ENCODE assay signal across 1 cellular context in the genomic region with DNA sequence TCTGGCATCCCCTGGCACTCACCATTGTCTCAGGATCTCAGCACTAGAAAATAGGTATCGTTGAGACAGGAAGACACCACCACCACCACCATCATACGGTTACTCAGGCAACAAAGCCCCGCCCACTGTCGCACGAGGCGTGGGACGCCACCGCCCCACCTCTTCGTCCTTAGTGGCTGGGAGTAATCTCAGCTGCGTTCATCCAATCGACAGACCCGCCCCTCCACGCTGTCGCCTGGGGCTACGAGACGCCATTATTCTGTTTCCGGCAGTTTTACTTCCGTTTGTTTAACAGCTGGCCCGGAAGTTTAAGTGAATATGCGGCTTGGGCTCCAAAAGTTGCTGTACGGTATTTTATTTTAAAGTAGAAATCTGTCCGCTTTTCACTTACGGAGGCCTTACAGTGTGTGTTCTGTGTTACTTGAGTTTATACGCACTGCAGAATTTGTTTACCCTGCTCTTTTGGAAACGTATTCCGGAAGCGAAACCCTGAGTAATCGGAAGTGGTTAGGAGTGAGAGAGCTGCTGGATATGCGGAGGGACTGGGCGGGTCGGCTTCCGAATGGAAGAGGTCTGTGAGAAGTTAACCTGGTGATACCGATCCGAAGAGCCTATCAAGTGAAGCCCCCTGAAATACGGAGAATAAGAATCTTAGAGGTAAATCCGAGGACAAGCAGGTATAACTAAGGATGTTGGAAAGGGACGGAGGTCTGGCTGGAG.
A peak's percentile ranks its signal among the peaks of the same experiment; 100 is the strongest.
TF ChIP-seq lines count a peak whose summit lies in the region.

A gene with protein sequence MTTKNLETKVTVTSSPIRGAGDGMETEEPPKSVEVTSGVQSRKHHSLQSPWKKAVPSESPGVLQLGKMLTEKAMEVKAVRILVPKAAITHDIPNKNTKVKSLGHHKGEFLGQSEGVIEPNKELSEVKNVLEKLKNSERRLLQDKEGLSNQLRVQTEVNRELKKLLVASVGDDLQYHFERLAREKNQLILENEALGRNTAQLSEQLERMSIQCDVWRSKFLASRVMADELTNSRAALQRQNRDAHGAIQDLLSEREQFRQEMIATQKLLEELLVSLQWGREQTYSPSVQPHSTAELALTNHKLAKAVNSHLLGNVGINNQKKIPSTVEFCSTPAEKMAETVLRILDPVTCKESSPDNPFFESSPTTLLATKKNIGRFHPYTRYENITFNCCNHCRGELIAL (plus strand): TSS at position 510 of the 720 bp plus-strand sequence. CDS start 1,328 bp downstream, outside the sequence.
Gene NME7, minus strand, starts transcription at position 112 of the 720 bp plus-strand sequence. Its CDS starts 87 bp downstream, at position 25.

TF ChIP-seq in HepG2, 621 proteins besides CTCF, POLR2A, EP300 and RAD21 (continued from another document and continues in another):
- TF ChIP-seq ARID4A (CRISPR knock-in tag; IDR thresholded peaks at IDR 0.05; ENCODE audit: borderline replicate concordance) (peak; percentile 94; the same call in 1 of the 2 replicates), HNRNPUL1 (IDR thresholded peaks at IDR 0.05; ENCODE audit: low read depth, low read length) (no peak), LCORL (IDR thresholded peaks at IDR 0.05) (no peak), LCORL (CRISPR knock-in tag; IDR thresholded peaks at IDR 0.05) (no peak), ZNF547 (CRISPR knock-in tag; IDR thresholded peaks at IDR 0.05) (peak; percentile 26; the same call in 1 of the 2 replicates), ZFP36 (IDR thresholded peaks at IDR 0.05; ENCODE audit: borderline replicate concordance, low read depth, low read length, partially characterized antibody) (no peak), ZNF101 (CRISPR knock-in tag; IDR thresholded peaks at IDR 0.05; ENCODE audit: borderline replicate concordance, low read depth) (no peak), EZH2 (conservative IDR thresholded peaks at IDR 0.05; ENCODE audit: low read depth, low read length) (no peak), MTERF4 (CRISPR knock-in tag; IDR thresholded peaks at IDR 0.05) (no peak), ISL2 (CRISPR knock-in tag; IDR thresholded peaks at IDR 0.05) (no peak), ZNF678 (CRISPR knock-in tag; IDR thresholded peaks at IDR 0.05) (no peak), CHD2 (IDR thresholded peaks at IDR 0.05; ENCODE audit: low read depth, low read length) (no peak; the same call in 1 of the 2 replicates), DR1 (CRISPR knock-in tag; IDR thresholded peaks at IDR 0.05) (no peak), PHF20 (CRISPR knock-in tag; IDR thresholded peaks at IDR 0.05) (peak; percentile 92), ZNF350 (CRISPR knock-in tag; IDR thresholded peaks at IDR 0.05; ENCODE audit: borderline replicate concordance, low read depth) (peak; percentile 63; the same call in 1 of the 2 replicates), KDM1A (CRISPR knock-in tag; IDR thresholded peaks at IDR 0.05) (no peak), ZNF839 (CRISPR knock-in tag; IDR thresholded peaks at IDR 0.05; ENCODE audit: borderline replicate concordance) (peak; percentile 100), ZNF253 (CRISPR knock-in tag; IDR thresholded peaks at IDR 0.05; ENCODE audit: borderline replicate concordance) (no peak), PCBP2 (optimal IDR thresholded peaks at IDR 0.05; ENCODE audit: low read depth, low read length, poor library complexity, severe bottlenecking) (no peak), ZNF280B (CRISPR knock-in tag; IDR thresholded peaks at IDR 0.05; ENCODE audit: borderline replicate concordance) (no peak), MTA3 (CRISPR knock-in tag; IDR thresholded peaks at IDR 0.05) (no peak), KLF6 (CRISPR knock-in tag; IDR thresholded peaks at IDR 0.05) (no peak; the same call in 1 of the 2 replicates), GLI4 (CRISPR knock-in tag; IDR thresholded peaks at IDR 0.05; ENCODE audit: borderline replicate concordance) (no peak), MAZ (IDR thresholded peaks at IDR 0.05; ENCODE audit: borderline replicate concordance, low read depth, low read length) (peak; percentile 29; the same call in 1 of the 2 replicates), MAZ (CRISPR knock-in tag; IDR thresholded peaks at IDR 0.05; ENCODE audit: low read depth) (no peak), KDM4B (CRISPR knock-in tag; IDR thresholded peaks at IDR 0.05) (0 out of 2 replicates have a peak, but pooled peaks have one; percentile 4), ZBED4 (CRISPR knock-in tag; IDR thresholded peaks at IDR 0.05; ENCODE audit: borderline replicate concordance) (no peak; the same call in 1 of the 2 replicates), ZNF124 (CRISPR knock-in tag; IDR thresholded peaks at IDR 0.05) (peak; percentile 64; the same call in 1 of the 2 replicates), JUN (CRISPR knock-in tag; IDR thresholded peaks at IDR 0.05) (no peak), CEBPB (IDR thresholded peaks at IDR 0.05; ENCODE audit: borderline replicate concordance, low read depth, low read length) (no peak), KMT2A (CRISPR knock-in tag; IDR thresholded peaks at IDR 0.05) (peak; percentile 90; the same call in 1 of the 2 replicates), MXI1 (IDR thresholded peaks at IDR 0.05; ENCODE audit: borderline replicate concordance, low read depth, low read length) (peak; percentile 94; the same call in 2 of the 3 replicates), POLR2G (IDR thresholded peaks at IDR 0.05; ENCODE audit: low read depth, low read length) (peak; percentile 72), ZNF557 (CRISPR knock-in tag; IDR thresholded peaks at IDR 0.05) (no peak), HNRNPLL (IDR thresholded peaks at IDR 0.05; ENCODE audit: low read depth, low read length, poor library complexity, severe bottlenecking) (no peak), RARG (CRISPR knock-in tag; IDR thresholded peaks at IDR 0.05; ENCODE audit: low read depth) (no peak), NKX3-1 (CRISPR knock-in tag; IDR thresholded peaks at IDR 0.05) (no peak), GATAD1 (CRISPR knock-in tag; IDR thresholded peaks at IDR 0.05) (peak; percentile 88), ZNF713 (CRISPR knock-in tag; IDR thresholded peaks at IDR 0.05) (no peak), RXRB (CRISPR knock-in tag; IDR thresholded peaks at IDR 0.05; ENCODE audit: borderline replicate concordance) (0 out of 2 replicates have a peak, but pooled peaks have one; percentile 24), ZNF446 (CRISPR knock-in tag; IDR thresholded peaks at IDR 0.05) (no peak), RFX1 (IDR thresholded peaks at IDR 0.05) (peak; percentile 95)
- TF ChIP-seq, protein P1, sequence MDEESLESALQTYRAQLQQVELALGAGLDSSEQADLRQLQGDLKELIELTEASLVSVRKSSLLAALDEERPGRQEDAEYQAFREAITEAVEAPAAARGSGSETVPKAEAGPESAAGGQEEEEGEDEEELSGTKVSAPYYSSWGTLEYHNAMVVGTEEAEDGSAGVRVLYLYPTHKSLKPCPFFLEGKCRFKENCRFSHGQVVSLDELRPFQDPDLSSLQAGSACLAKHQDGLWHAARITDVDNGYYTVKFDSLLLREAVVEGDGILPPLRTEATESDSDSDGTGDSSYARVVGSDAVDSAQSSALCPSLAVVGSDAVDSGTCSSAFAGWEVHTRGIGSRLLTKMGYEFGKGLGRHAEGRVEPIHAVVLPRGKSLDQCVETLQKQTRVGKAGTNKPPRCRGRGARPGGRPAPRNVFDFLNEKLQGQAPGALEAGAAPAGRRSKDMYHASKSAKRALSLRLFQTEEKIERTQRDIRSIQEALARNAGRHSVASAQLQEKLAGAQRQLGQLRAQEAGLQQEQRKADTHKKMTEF (CRISPR knock-in tag; IDR thresholded peaks at IDR 0.05) = peak; percentile 49; the same call in 1 of the 2 replicates
- TF ChIP-seq, protein P2, sequence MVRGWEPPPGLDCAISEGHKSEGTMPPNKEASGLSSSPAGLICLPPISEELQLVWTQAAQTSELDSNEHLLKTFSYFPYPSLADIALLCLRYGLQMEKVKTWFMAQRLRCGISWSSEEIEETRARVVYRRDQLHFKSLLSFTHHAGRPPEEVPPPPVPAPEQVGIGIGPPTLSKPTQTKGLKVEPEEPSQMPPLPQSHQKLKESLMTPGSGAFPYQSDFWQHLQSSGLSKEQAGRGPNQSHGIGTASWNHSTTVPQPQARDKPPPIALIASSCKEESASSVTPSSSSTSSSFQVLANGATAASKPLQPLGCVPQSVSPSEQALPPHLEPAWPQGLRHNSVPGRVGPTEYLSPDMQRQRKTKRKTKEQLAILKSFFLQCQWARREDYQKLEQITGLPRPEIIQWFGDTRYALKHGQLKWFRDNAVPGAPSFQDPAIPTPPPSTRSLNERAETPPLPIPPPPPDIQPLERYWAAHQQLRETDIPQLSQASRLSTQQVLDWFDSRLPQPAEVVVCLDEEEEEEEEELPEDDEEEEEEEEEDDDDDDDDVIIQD (CRISPR knock-in tag; IDR thresholded peaks at IDR 0.05; ENCODE audit: low read depth) = peak; percentile 33; the same call in 1 of the 2 replicates
